11 cellular contexts compared by ENCODE assay signal in genomic region chr4:140691369-140691768, GRCh38.
DNase-seq lines count a peak whose midpoint lies in the region; ATAC-seq and TF ChIP-seq lines count a peak whose summit lies in the region.
"Had no signal": no experiment of that assay in that cellular context is flagged by ENCODE, and none has a peak within 500 bp of the region (broad histone marks: within the 10 kb centered on the region; RNA-seq: fewer than 3 reads in every experiment).

No MANE protein-coding gene starts in this region.

- no peaks in the 10 kb centered on the region for H3F3A ChIP-seq in PC-9 (ENCODE audit: insufficient read depth, low read depth)

- no peaks in the 10 kb centered on the region for H3K79me2 ChIP-seq in PC-9 (ENCODE audit: low read depth)

- H3K4me3 ChIP-seq in PC-9 (no peak overlapping the region), fibroblast of mammary gland (ENCODE audit: control insufficient read depth, low read depth, low read length) (no peak overlapping the region)
- H3K4me3 ChIP-seq: Peyer's patch had no signal

- no peaks in the 10 kb centered on the region for H3K9me2 ChIP-seq in PC-9 (ENCODE audit: insufficient read depth)

- H3K4me1 Mint-ChIP-seq in memory B cell = peaks cover 43% of the 10 kb centered on the region

- TF ChIP-seq CTCF in C4-2B (conservative IDR thresholded peaks at IDR 0.05) (no peak), PC-9 (conservative IDR thresholded peaks at IDR 0.05) (no peak), fibroblast of mammary gland (conservative IDR thresholded peaks at IDR 0.05; ENCODE audit: control insufficient read depth, insufficient read depth, low read depth, low read length) (no peak), GM10248 (IDR thresholded peaks at IDR 0.05; ENCODE audit: control extremely low read depth, extremely low read depth, low read depth, missing control alignments) (no peak)

- DNase-seq in PC-9 (peak in 1 of 2 experiments; percentile 46), fibroblast of mammary gland (ENCODE audit: low read depth) (peak; percentile 68), memory B cell (ENCODE audit: low spot score in 2 of 2) (no peak), HUDEP-2 (lab: John Stamatoyannopoulos, UW; ENCODE audit: unreplicated experiment in 76 of 76) (no peak), GM10248 (ENCODE audit: extremely low spot score) (no peak), NCI-H2081 treated with DMSO at 0.1 percent for 48 hours (lab: John Stamatoyannopoulos, UW) (no peak)
- DNase-seq: activated gamma-delta T cell, naive B cell, Peyer's patch had no signal

- H3K36me3 ChIP-seq in PC-9 (ENCODE audit: low read depth) = 0 out of 2 replicates have a peak, but pooled peaks cover 4% of the 10 kb centered on the region
- H3K36me3 ChIP-seq: Peyer's patch had no signal

- no peaks in the 10 kb centered on the region for H3K9me3 Mint-ChIP-seq in memory B cell
- H3K9me3 Mint-ChIP-seq: naive B cell had no signal

- H3K27ac ChIP-seq in C4-2B (peak overlapping the region; percentile 81; the same call in 1 of the 2 replicates), PC-9 (no peak overlapping the region)

- no peaks in the 10 kb centered on the region; the same call in 1 of the 2 replicates for H4K20me1 ChIP-seq in PC-9 (ENCODE audit: insufficient read depth)

- peak overlapping the region; percentile 51 for H3K27ac Mint-ChIP-seq in memory B cell

- H3K4me3 Mint-ChIP-seq in memory B cell = no peak overlapping the region
- H3K4me3 Mint-ChIP-seq: naive B cell had no signal

- no peak for ATAC-seq in memory B cell (ENCODE audit: low read depth)
- ATAC-seq in HG03095 (IDR thresholded peaks at IDR 0.05; ENCODE audit: unreplicated experiment) = no peak

- peaks cover 21% of the 10 kb centered on the region for H3K36me3 Mint-ChIP-seq in memory B cell

- intact Hi-C loops in PC-9 (cut with micrococcal nuclease; ENCODE audit: unreplicated experiment) = no loop called here

- H3K4me1 ChIP-seq in PC-9 (replicated peaks; ENCODE audit: insufficient read depth) = peaks cover 13% of the 10 kb centered on the region
- H3K4me1 ChIP-seq: Peyer's patch had no signal

- no TSS peak for BruUV-seq in PC-9 (replicated peaks; lab: Mats Ljungman, UMichigan)

- peak overlapping the region; percentile 23; the same call in 1 of the 2 replicates for H3K4me2 ChIP-seq in PC-9

- CTCF ChIA-PET in PC-9 (lab: Charles Lee) (no interaction called here), GM10248 (lab: Yijun Ruan, JAX) (no interaction called here)

- H2AFZ ChIP-seq in PC-9 = no peak overlapping the region

- no peaks in the 10 kb centered on the region for H3K9me3 ChIP-seq in PC-9 (ENCODE audit: insufficient read depth, low read depth)
- H3K9me3 ChIP-seq: Peyer's patch had no signal

- no peaks in the 10 kb centered on the region for H3K27me3 Mint-ChIP-seq in memory B cell
- H3K27me3 Mint-ChIP-seq: naive B cell had no signal

- POLR2A ChIA-PET in PC-9 (lab: Charles Lee; ENCODE audit: unreplicated experiment) = interaction anchor here (0.6 kb wide), 1 partner anchor 27 kb away, joined by 5 read pairs; no protein-coding TSS in a partner anchor
- POLR2A ChIA-PET in GM10248 (lab: Yijun Ruan, JAX) = no interaction called here

- no peaks in the 10 kb centered on the region for H3K27me3 ChIP-seq in PC-9 (ENCODE audit: insufficient read depth, low read depth)
- H3K27me3 ChIP-seq: Peyer's patch had no signal
